In the genomic region with DNA sequence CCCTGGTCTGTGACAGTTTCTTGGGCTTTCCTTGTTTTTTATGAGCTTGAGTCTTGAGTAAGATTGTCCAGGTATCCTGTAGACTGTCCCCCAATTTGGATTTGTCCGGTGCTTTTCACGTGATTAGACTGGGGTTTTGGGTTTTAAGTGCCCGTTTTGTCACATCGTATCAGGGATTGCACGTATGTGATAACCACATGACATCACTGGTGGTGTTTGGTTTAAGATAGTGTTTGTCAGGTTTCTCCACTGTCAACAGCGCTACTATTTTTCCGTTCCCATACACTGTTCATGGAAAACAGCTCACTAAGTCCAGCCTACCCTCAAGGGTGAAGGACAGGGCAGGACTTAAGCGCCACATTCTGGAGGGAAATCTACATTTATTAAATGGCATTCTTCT, we compare ENCODE assay signal across 1 cellular context.
TF ChIP-seq lines count a peak whose summit lies in the region.

No MANE protein-coding gene starts in this region.

TF ChIP-seq in GM23338, 12 proteins besides CTCF, POLR2A, EP300 and RAD21 (continued from another document):
- TF ChIP-seq, protein P1, sequence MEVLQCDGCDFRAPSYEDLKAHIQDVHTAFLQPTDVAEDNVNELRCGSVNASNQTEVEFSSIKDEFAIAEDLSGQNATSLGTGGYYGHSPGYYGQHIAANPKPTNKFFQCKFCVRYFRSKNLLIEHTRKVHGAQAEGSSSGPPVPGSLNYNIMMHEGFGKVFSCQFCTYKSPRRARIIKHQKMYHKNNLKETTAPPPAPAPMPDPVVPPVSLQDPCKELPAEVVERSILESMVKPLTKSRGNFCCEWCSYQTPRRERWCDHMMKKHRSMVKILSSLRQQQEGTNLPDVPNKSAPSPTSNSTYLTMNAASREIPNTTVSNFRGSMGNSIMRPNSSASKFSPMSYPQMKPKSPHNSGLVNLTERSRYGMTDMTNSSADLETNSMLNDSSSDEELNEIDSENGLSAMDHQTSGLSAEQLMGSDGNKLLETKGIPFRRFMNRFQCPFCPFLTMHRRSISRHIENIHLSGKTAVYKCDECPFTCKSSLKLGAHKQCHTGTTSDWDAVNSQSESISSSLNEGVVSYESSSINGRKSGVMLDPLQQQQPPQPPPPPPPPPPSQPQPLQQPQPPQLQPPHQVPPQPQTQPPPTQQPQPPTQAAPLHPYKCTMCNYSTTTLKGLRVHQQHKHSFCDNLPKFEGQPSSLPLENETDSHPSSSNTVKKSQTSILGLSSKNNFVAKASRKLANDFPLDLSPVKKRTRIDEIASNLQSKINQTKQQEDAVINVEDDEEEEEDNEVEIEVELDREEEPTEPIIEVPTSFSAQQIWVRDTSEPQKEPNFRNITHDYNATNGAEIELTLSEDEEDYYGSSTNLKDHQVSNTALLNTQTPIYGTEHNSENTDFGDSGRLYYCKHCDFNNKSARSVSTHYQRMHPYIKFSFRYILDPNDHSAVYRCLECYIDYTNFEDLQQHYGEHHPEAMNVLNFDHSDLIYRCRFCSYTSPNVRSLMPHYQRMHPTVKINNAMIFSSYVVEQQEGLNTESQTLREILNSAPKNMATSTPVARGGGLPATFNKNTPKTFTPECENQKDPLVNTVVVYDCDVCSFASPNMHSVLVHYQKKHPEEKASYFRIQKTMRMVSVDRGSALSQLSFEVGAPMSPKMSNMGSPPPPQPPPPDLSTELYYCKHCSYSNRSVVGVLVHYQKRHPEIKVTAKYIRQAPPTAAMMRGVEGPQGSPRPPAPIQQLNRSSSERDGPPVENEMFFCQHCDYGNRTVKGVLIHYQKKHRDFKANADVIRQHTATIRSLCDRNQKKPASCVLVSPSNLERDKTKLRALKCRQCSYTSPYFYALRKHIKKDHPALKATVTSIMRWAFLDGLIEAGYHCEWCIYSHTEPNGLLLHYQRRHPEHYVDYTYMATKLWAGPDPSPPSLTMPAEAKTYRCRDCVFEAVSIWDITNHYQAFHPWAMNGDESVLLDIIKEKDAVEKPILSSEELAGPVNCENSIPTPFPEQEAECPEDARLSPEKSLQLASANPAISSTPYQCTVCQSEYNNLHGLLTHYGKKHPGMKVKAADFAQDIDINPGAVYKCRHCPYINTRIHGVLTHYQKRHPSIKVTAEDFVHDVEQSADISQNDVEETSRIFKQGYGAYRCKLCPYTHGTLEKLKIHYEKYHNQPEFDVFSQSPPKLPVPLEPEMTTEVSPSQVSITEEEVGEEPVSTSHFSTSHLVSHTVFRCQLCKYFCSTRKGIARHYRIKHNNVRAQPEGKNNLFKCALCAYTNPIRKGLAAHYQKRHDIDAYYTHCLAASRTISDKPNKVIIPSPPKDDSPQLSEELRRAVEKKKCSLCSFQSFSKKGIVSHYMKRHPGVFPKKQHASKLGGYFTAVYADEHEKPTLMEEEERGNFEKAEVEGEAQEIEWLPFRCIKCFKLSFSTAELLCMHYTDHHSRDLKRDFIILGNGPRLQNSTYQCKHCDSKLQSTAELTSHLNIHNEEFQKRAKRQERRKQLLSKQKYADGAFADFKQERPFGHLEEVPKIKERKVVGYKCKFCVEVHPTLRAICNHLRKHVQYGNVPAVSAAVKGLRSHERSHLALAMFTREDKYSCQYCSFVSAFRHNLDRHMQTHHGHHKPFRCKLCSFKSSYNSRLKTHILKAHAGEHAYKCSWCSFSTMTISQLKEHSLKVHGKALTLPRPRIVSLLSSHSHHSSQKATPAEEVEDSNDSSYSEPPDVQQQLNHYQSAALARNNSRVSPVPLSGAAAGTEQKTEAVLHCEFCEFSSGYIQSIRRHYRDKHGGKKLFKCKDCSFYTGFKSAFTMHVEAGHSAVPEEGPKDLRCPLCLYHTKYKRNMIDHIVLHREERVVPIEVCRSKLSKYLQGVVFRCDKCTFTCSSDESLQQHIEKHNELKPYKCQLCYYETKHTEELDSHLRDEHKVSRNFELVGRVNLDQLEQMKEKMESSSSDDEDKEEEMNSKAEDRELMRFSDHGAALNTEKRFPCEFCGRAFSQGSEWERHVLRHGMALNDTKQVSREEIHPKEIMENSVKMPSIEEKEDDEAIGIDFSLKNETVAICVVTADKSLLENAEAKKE (CRISPR knock-in tag; IDR thresholded peaks at IDR 0.05) = no peak
- TF ChIP-seq EZH2 (IDR thresholded peaks at IDR 0.05; ENCODE audit: low read depth, unreplicated experiment) (no peak), EZH2phosphoT487 (IDR thresholded peaks at IDR 0.05; ENCODE audit: unreplicated experiment) (no peak), ZNF331 (CRISPR knock-in tag; IDR thresholded peaks at IDR 0.05; ENCODE audit: low read depth) (no peak), CREB1 (CRISPR knock-in tag; IDR thresholded peaks at IDR 0.05; ENCODE audit: low read depth) (no peak), NANOG (IDR thresholded peaks at IDR 0.05; ENCODE audit: borderline replicate concordance) (no peak), POLR2AphosphoS5 (IDR thresholded peaks at IDR 0.05; ENCODE audit: low read depth) (no peak)
- TF ChIP-seq, protein P2, sequence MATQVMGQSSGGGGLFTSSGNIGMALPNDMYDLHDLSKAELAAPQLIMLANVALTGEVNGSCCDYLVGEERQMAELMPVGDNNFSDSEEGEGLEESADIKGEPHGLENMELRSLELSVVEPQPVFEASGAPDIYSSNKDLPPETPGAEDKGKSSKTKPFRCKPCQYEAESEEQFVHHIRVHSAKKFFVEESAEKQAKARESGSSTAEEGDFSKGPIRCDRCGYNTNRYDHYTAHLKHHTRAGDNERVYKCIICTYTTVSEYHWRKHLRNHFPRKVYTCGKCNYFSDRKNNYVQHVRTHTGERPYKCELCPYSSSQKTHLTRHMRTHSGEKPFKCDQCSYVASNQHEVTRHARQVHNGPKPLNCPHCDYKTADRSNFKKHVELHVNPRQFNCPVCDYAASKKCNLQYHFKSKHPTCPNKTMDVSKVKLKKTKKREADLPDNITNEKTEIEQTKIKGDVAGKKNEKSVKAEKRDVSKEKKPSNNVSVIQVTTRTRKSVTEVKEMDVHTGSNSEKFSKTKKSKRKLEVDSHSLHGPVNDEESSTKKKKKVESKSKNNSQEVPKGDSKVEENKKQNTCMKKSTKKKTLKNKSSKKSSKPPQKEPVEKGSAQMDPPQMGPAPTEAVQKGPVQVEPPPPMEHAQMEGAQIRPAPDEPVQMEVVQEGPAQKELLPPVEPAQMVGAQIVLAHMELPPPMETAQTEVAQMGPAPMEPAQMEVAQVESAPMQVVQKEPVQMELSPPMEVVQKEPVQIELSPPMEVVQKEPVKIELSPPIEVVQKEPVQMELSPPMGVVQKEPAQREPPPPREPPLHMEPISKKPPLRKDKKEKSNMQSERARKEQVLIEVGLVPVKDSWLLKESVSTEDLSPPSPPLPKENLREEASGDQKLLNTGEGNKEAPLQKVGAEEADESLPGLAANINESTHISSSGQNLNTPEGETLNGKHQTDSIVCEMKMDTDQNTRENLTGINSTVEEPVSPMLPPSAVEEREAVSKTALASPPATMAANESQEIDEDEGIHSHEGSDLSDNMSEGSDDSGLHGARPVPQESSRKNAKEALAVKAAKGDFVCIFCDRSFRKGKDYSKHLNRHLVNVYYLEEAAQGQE (IDR thresholded peaks at IDR 0.05; ENCODE audit: unreplicated experiment) = no peak
